In genomic region chr5:134411228-134411545, GRCh38 we compare ENCODE assay signal across 8 cellular contexts. TPM values are rescaled to one million over a fixed set of nuclear protein-coding genes. Genes with fewer than 3 reads are reported as not detected.
DNase-seq lines count a peak whose midpoint lies in the region; ATAC-seq and TF ChIP-seq lines count a peak whose summit lies in the region.

No MANE protein-coding gene starts in this region.

- no peaks in the 10 kb centered on the region for H3K4me1 Mint-ChIP-seq in glutamatergic neuron (ENCODE audit: low read depth, unreplicated experiment)

- no peak for DNase-seq in glutamatergic neuron
- DNase-seq in putamen (ENCODE audit: low spot score) = no peak
- DNase-seq in kidney tubule cell (ENCODE audit: low spot score) = no peak
- no peak for DNase-seq in KG1 (lab: John Stamatoyannopoulos, UW)

- H3K4me3 ChIP-seq in skeletal muscle tissue (ENCODE audit: low read length in 3 of 3) = peak overlapping the region; percentile 81 to 90 (median 89)

- TF ChIP-seq CTCF in VCaP (conservative IDR thresholded peaks at IDR 0.05) = no peak
- no peak for TF ChIP-seq CTCF in glutamatergic neuron (IDR thresholded peaks at IDR 0.05; ENCODE audit: partially characterized antibody, unreplicated experiment)

- peaks cover 19 to 28% (median 20%) of the 10 kb centered on the region in 3 donors for H3K4me1 ChIP-seq in skeletal muscle tissue (ENCODE audit: control insufficient read depth in 3 of 3, insufficient read depth in 3 of 3, low read length in 3 of 3)

- no peaks in the 10 kb centered on the region for H3K27me3 ChIP-seq in skeletal muscle tissue (ENCODE audit: control insufficient read depth in 3 of 3, insufficient read depth in 3 of 3, low read length in 3 of 3)

- peak; percentile 6 for ATAC-seq in GM21515 (IDR thresholded peaks at IDR 0.05; ENCODE audit: unreplicated experiment)
- no peak for ATAC-seq in GM21619 (IDR thresholded peaks at IDR 0.05; ENCODE audit: unreplicated experiment)

- peaks cover 3% of the 10 kb centered on the region for H3K27me3 Mint-ChIP-seq in glutamatergic neuron (ENCODE audit: unreplicated experiment)

- peak overlapping the region; percentile 96 for H3K27ac Mint-ChIP-seq in glutamatergic neuron (ENCODE audit: unreplicated experiment)

- no peaks in the 10 kb centered on the region for H3K9me3 Mint-ChIP-seq in glutamatergic neuron (ENCODE audit: unreplicated experiment)

- H3K36me3 ChIP-seq in skeletal muscle tissue (ENCODE audit: control insufficient read depth in 3 of 3, insufficient read depth in 3 of 3, low read length in 3 of 3) = peaks cover 5 to 14% (median 10%) of the 10 kb centered on the region in 3 donors

- no peaks in the 10 kb centered on the region for H3K9me3 ChIP-seq in skeletal muscle tissue (ENCODE audit: control insufficient read depth in 3 of 3, low read length in 3 of 3)

- H3K9ac ChIP-seq in skeletal muscle tissue (ENCODE audit: low read depth in 1 of 3, low read length in 3 of 3) = peak overlapping the region; percentile 79 to 91 (median 91)

- H3K4me3 Mint-ChIP-seq in glutamatergic neuron (ENCODE audit: unreplicated experiment) = peak overlapping the region; percentile 98

- H3K27ac ChIP-seq in VCaP = peak overlapping the region; percentile 81
- no peak overlapping the region for H3K27ac ChIP-seq in skeletal muscle tissue (ENCODE audit: low read depth, low read length)

- no peaks in the 10 kb centered on the region for H3K36me3 Mint-ChIP-seq in glutamatergic neuron (ENCODE audit: unreplicated experiment)

RNA-seq across cellular contexts. Expression of gene CDKN2AIPNL, which starts 0.5 kb away (rescaled TPM):
- total RNA-seq in glutamatergic neuron (ENCODE audit: unreplicated experiment) (41.3 TPM), skeletal muscle tissue (37.1 TPM)

RNA-seq across cellular contexts. Expression of gene UBE2B, which starts 39.8 kb away (rescaled TPM):
- 67.3 TPM for total RNA-seq in glutamatergic neuron (ENCODE audit: unreplicated experiment)
- total RNA-seq in skeletal muscle tissue = 67.8 TPM

RNA-seq across cellular contexts. Expression of gene CDKL3, which starts 44.2 kb away (rescaled TPM):
- total RNA-seq in glutamatergic neuron (ENCODE audit: unreplicated experiment) = 4.2 TPM
- 7.8 TPM for total RNA-seq in skeletal muscle tissue
